18 cellular contexts compared by ENCODE assay signal in the genomic region with DNA sequence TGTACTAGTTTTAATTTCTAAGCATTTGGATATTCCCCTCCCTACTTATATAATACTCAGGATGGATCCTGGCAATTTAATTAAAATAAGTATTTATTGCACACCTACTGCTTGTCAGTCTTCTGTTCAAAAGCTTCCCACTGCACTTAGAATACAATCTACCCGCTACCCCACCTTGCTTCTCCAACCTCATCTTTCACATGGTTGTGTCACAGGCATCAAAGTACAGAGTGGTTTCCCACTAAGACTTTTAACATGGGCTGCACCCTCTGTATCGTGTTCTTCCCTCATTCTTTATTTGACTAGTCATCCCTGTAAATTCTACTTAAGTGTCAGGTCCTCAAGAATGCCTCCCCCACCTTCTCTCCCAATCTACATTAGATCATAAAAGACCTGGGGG.
"Had no signal": no experiment of that assay in that cellular context is flagged by ENCODE, and none has a peak within 500 bp of the region (broad histone marks: within the 10 kb centered on the region; RNA-seq: fewer than 3 reads in every experiment).

No MANE protein-coding gene starts in this region.

- H3K4me1 ChIP-seq: gastroesophageal sphincter, transverse colon had no signal

- ATAC-seq: effector memory CD8-positive, alpha-beta T cell; gastroesophageal sphincter; left cardiac atrium; naive thymus-derived CD4-positive, alpha-beta T cell; psoas muscle; sciatic nerve had no signal

- H3K36me3 ChIP-seq: neutrophil had no signal

- H3K4me3 ChIP-seq: esophagus squamous epithelium, gastroesophageal sphincter, psoas muscle, skin epidermis, stomach, thoracic aorta, transverse colon had no signal

- H3K27ac Mint-ChIP-seq: dendritic cell treated with granulocyte-macrophage colony-stimulating factor and Interleukin-4, amounts not matched to agents 40 ng/mL and 50 ng/mL, for 4 days had no signal

- DNase-seq: effector memory CD8-positive, alpha-beta T cell; esophagus squamous epithelium; foreskin fibroblast; glutamatergic neuron; kidney; left cardiac atrium; naive thymus-derived CD4-positive, alpha-beta T cell; psoas muscle; stimulated activated naive CD4-positive, alpha-beta T cell; stomach; substantia nigra; transverse colon had no signal

- H3K27ac ChIP-seq: esophagus squamous epithelium, gastroesophageal sphincter, neutrophil, psoas muscle, skin epidermis, stomach, thoracic aorta, transverse colon had no signal

- H3K9me3 Mint-ChIP-seq: dendritic cell treated with granulocyte-macrophage colony-stimulating factor and Interleukin-4, amounts not matched to agents 40 ng/mL and 50 ng/mL, for 4 days; effector memory CD8-positive, alpha-beta T cell; naive thymus-derived CD4-positive, alpha-beta T cell had no signal

- H3K4me3 Mint-ChIP-seq: dendritic cell treated with granulocyte-macrophage colony-stimulating factor and Interleukin-4, amounts not matched to agents 40 ng/mL and 50 ng/mL, for 4 days; effector memory CD8-positive, alpha-beta T cell; naive thymus-derived CD4-positive, alpha-beta T cell had no signal

- H3K27me3 ChIP-seq: esophagus squamous epithelium, gastroesophageal sphincter, neutrophil, stomach, transverse colon had no signal

- H3K27me3 Mint-ChIP-seq: dendritic cell treated with granulocyte-macrophage colony-stimulating factor and Interleukin-4, amounts not matched to agents 40 ng/mL and 50 ng/mL, for 4 days; effector memory CD8-positive, alpha-beta T cell; naive thymus-derived CD4-positive, alpha-beta T cell had no signal

- H3K9me3 ChIP-seq: esophagus squamous epithelium, gastroesophageal sphincter, neutrophil, psoas muscle, stomach, thoracic aorta, transverse colon had no signal
